8 cellular contexts compared by ENCODE assay signal in the genomic region with DNA sequence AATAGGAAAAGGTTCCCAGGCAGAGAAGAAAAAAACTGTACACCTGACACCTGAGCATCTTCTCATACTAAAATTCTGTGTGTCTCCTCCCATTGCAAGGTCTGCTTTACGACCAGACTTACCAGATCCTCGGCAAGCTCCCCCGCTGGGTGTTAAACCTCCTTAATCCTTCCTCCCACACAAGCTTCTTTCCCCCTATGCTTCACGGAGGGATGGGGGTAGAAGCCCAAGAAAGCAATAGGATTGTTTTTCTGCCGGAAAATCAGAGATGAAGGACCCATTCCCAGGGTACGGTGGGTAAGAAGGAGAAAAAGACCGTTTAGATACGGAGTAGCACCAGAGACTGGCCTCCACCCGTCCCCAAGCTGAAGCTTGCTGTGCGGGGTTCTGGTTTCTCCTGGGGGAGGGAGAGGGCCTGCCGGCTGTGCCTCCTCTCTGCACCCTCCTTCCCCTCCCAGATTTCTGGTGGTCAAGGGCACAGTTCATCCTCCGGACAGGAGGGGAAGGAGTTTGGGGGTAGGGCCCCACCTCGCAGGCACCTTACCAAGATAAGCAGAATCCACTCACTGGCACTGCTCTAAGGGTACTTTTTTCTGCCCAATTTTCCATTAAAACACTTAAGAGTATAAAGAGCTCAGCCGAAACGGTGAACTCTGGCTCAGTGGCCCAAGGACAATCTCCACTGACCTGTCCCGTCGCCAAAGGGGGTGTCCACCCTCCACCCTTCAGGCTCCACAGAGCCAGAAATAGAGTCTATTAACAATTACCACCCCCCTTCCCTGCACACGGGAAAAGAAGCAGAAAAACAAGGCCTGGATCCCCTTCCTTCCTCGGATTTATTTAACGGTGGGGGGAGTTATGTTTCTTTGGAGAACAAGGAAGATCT. TPM values are rescaled to one million over a fixed set of nuclear protein-coding genes. Genes with fewer than 3 reads are reported as not detected.
DNase-seq lines count a peak whose midpoint lies in the region; ATAC-seq and TF ChIP-seq lines count a peak whose summit lies in the region.

No MANE protein-coding gene starts in this region.

- peak; percentile 11 for DNase-seq in NCI-H2227 (lab: John Stamatoyannopoulos, UW; ENCODE audit: unreplicated experiment)
- DNase-seq in NCI-H2227 treated with DMSO at 0.1 percent for 48 hours (lab: John Stamatoyannopoulos, UW), result no peak
- DNase-seq in NCI-H524 (lab: John Stamatoyannopoulos, UW), result peak; percentile 72 to 83
- DNase-seq in activated effector memory CD4-positive, alpha-beta T cell treated with anti-CD3 and anti-CD28 coated beads, Interleukin-2, amount 50 U/mL, for 16 hours, result peak; percentile 72
- DNase-seq in cardiac muscle cell (ENCODE audit: low read depth in 1 of 2, low spot score in 1 of 2), result peak in 1 of 2 donors; percentile 29
- no peak for DNase-seq in NCI-H1694 (lab: John Stamatoyannopoulos, UW)

- H3K36me3 ChIP-seq in cardiac muscle cell (peaks cover 5% of the 10 kb centered on the region), rectal smooth muscle tissue (ENCODE audit: control insufficient read depth, insufficient read depth, low read length) (no peaks in the 10 kb centered on the region)

- peaks cover 9% of the 10 kb centered on the region for H3K4me1 ChIP-seq in cardiac muscle cell (ENCODE audit: low read depth)
- peaks cover 12% of the 10 kb centered on the region for H3K4me1 ChIP-seq in rectal smooth muscle tissue (ENCODE audit: control insufficient read depth, insufficient read depth, low read length)

- no peak for TF ChIP-seq CTCF in cardiac muscle cell (IDR thresholded peaks at IDR 0.05; ENCODE audit: low read depth, low read length)

- H3K27ac ChIP-seq in cardiac muscle cell (peak overlapping the region; percentile 97), rectal smooth muscle tissue (ENCODE audit: low read depth, low read length) (peak overlapping the region; percentile 99)

- peak overlapping the region; percentile 97 for H3K9ac ChIP-seq in rectal smooth muscle tissue (ENCODE audit: low read length)

- no peaks in the 10 kb centered on the region for H3K9me3 ChIP-seq in cardiac muscle cell (ENCODE audit: low read depth)

- ATAC-seq in GM18520 (IDR thresholded peaks at IDR 0.05; ENCODE audit: unreplicated experiment), result no peak

- H3K4me3 ChIP-seq in cardiac muscle cell, result peak overlapping the region; percentile 99
- peak overlapping the region; percentile 78 for H3K4me3 ChIP-seq in rectal smooth muscle tissue (ENCODE audit: low read length)

- H3K27me3 ChIP-seq in cardiac muscle cell (no peaks in the 10 kb centered on the region), rectal smooth muscle tissue (ENCODE audit: control insufficient read depth, insufficient read depth, low read length) (no peaks in the 10 kb centered on the region)

RNA-seq across cellular contexts. Expression of gene TOB2, which starts 1.2 kb away (rescaled TPM):
- total RNA-seq in cardiac muscle cell, result 32.0 and 42.4 TPM in 2 replicates
- polyA plus RNA-seq in cardiac muscle cell, result 35.5 and 52.9 TPM in 2 replicates

RNA-seq across cellular contexts. Expression of gene PHF5A, which starts 23.1 kb away (rescaled TPM):
- 32.2 and 42.2 TPM in 2 replicates for total RNA-seq in cardiac muscle cell
- polyA plus RNA-seq in cardiac muscle cell, result 25.9 and 26.9 TPM in 2 replicates

RNA-seq across cellular contexts. Expression of gene ACO2, which starts 23.5 kb away (rescaled TPM):
- 183 and 223 TPM in 2 replicates for total RNA-seq in cardiac muscle cell
- polyA plus RNA-seq in cardiac muscle cell, result 247 and 328 TPM in 2 replicates

Comparison
In these comparisons a context has a peak if more than half of its experiments do, and no peak if none do; other contexts are left out.
1. DNase-seq: peak in NCI-H2227 (single experiment), NCI-H524 (2 of 2) and activated effector memory CD4-positive, alpha-beta T cell treated with anti-CD3 and anti-CD28 coated beads, Interleukin-2, amount 50 U/mL, for 16 hours (single experiment); none in NCI-H2227 treated with DMSO at 0.1 percent for 48 hours (single experiment) and NCI-H1694 (single experiment).